1 cellular context compared by ENCODE assay signal in genomic region chr7:139691253-139691781, GRCh38.
TF ChIP-seq lines count a peak whose summit lies in the region.

No MANE protein-coding gene starts in this region.

TF ChIP-seq in SK-N-SH, 30 proteins besides CTCF, POLR2A, EP300 and RAD21 (continued from another document):
- TF ChIP-seq ZBTB33 (IDR thresholded peaks at IDR 0.05; ENCODE audit: borderline replicate concordance, low read depth) = no peak
- TF ChIP-seq SMC3 (IDR thresholded peaks at IDR 0.05; ENCODE audit: low read depth, low read length) = peak; percentile 13; the same call in 1 of the 2 replicates
- no peak for TF ChIP-seq PBX3 (IDR thresholded peaks at IDR 0.05)
- TF ChIP-seq SIN3A (IDR thresholded peaks at IDR 0.05; ENCODE audit: borderline replicate concordance, low read depth, low read length) = no peak
- no peak for TF ChIP-seq GATA2 (CRISPR knock-in tag; IDR thresholded peaks at IDR 0.05)
- TF ChIP-seq ELF1 (IDR thresholded peaks at IDR 0.05) = no peak
- no peak for TF ChIP-seq FOXM1 (IDR thresholded peaks at IDR 0.05; ENCODE audit: low read depth)
- TF ChIP-seq FOSL2 (IDR thresholded peaks at IDR 0.05; ENCODE audit: borderline replicate concordance, low read depth) = no peak
TF ChIP-seq in SK-N-SH: peak in this region for 6.
